Comparison of ENCODE assay signal across 10 cellular contexts in the genomic region with DNA sequence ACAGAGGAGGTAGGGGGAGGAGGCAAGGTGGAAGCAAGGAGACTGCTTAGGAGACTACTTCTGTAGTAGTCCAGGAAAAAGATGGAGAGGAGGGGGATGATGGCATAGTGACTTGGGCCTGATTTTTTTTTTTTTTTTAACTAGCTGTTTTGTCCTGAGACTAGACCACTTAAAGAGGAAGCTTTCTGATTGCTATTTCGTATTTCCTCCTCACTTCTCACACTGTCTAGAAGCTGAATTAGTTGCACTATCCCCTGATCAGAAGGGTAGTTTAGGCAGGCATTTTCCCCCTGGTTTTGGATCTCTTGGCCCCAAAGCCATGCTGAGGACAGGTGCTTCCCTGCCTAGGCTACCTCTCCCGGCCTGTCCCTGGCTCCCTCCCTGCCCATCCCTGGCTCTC. TPM values are rescaled to one million over a fixed set of nuclear protein-coding genes. Genes with fewer than 3 reads are reported as not detected.
DNase-seq lines count a peak whose midpoint lies in the region; ATAC-seq and TF ChIP-seq lines count a peak whose summit lies in the region.
"Had no signal": no experiment of that assay in that cellular context is flagged by ENCODE, and none has a peak within 500 bp of the region (broad histone marks: within the 10 kb centered on the region; RNA-seq: fewer than 3 reads in every experiment).

No MANE protein-coding gene starts in this region.

- H3K9me3 Mint-ChIP-seq in CD8-positive, alpha-beta memory T cell, result no peaks in the 10 kb centered on the region
- H3K9me3 Mint-ChIP-seq in activated naive CD8-positive, alpha-beta T cell treated with anti-CD3 and anti-CD28 coated beads, Interleukin-2, amount 50 U/mL, for 24 hours, result no peaks in the 10 kb centered on the region

- TF ChIP-seq EP300 in upper lobe of left lung (IDR thresholded peaks at IDR 0.05), result no peak

- H3K36me3 ChIP-seq in CD8-positive, alpha-beta memory T cell (ENCODE audit: insufficient read depth, low read length), result no peaks in the 10 kb centered on the region
- H3K36me3 ChIP-seq in neutrophil (no peaks in the 10 kb centered on the region), upper lobe of left lung (no peaks in the 10 kb centered on the region)

- H3K4me1 ChIP-seq in CD8-positive, alpha-beta memory T cell (ENCODE audit: insufficient read depth, low read length), result peaks cover 94% of the 10 kb centered on the region
- H3K4me1 ChIP-seq in neutrophil (ENCODE audit: control insufficient read depth in 1 of 2, insufficient read depth in 1 of 2, low read depth in 1 of 2, low read length in 1 of 2) (peaks cover 14 to 26% of the 10 kb centered on the region in 2 experiments), upper lobe of left lung (peaks cover 44 to 80% (median 61%) of the 10 kb centered on the region in 4 donors)

- no peaks in the 10 kb centered on the region for H3K27me3 Mint-ChIP-seq in CD8-positive, alpha-beta memory T cell
- no peaks in the 10 kb centered on the region for H3K27me3 Mint-ChIP-seq in activated naive CD8-positive, alpha-beta T cell treated with anti-CD3 and anti-CD28 coated beads, Interleukin-2, amount 50 U/mL, for 24 hours

- TF ChIP-seq CTCF in neutrophil (IDR thresholded peaks at IDR 0.05) (no peak), upper lobe of left lung (IDR thresholded peaks at IDR 0.05) (no peak)

- peak overlapping the region; percentile 18 to 90 (median 45) for H3K27ac Mint-ChIP-seq in CD8-positive, alpha-beta memory T cell
- H3K27ac Mint-ChIP-seq in activated naive CD8-positive, alpha-beta T cell treated with anti-CD3 and anti-CD28 coated beads, Interleukin-2, amount 50 U/mL, for 24 hours, result peak overlapping the region; percentile 63

- POLR2A ChIA-PET in CD8-positive, alpha-beta memory T cell (lab: Charles Lee), result no interaction called here

- H3K36me3 Mint-ChIP-seq in CD8-positive, alpha-beta memory T cell, result peaks cover 0 to 11% (median 0%) of the 10 kb centered on the region in 3 donors
- peaks cover 17% of the 10 kb centered on the region for H3K36me3 Mint-ChIP-seq in activated naive CD8-positive, alpha-beta T cell treated with anti-CD3 and anti-CD28 coated beads, Interleukin-2, amount 50 U/mL, for 24 hours (ENCODE audit: low read depth)

- no peak overlapping the region for H3K27ac ChIP-seq in CD8-positive, alpha-beta memory T cell (ENCODE audit: low read depth, low read length)
- H3K27ac ChIP-seq in neutrophil (peak overlapping the region; percentile 75), upper lobe of left lung (peak overlapping the region in 2 of 4 donors; percentile 30 to 33)

- CTCF ChIA-PET in CD8-positive, alpha-beta memory T cell (lab: Charles Lee), result no interaction called here

- H3K4me3 ChIP-seq in CD8-positive, alpha-beta memory T cell (ENCODE audit: low read length), result no peak overlapping the region
- H3K4me3 ChIP-seq in neutrophil (ENCODE audit: low read depth in 1 of 2, low read length in 1 of 2), result no peak overlapping the region
- no peak overlapping the region for H3K4me3 ChIP-seq in upper lobe of left lung
- H3K4me3 ChIP-seq: skin epidermis had no signal

- ATAC-seq in GM21723 (IDR thresholded peaks at IDR 0.05; ENCODE audit: unreplicated experiment) (peak; percentile 43), upper lobe of left lung (ENCODE audit: low FRiP score in 2 of 2) (no peak)
- ATAC-seq in activated naive CD8-positive, alpha-beta T cell treated with anti-CD3 and anti-CD28 coated beads, Interleukin-2, amount 50 U/mL, for 24 hours, result peak; percentile 13

- no peaks in the 10 kb centered on the region for H3K27me3 ChIP-seq in CD8-positive, alpha-beta memory T cell (ENCODE audit: insufficient read depth, low read length, poor library complexity, severe bottlenecking)
- H3K27me3 ChIP-seq in neutrophil, result no peaks in the 10 kb centered on the region
- no peaks in the 10 kb centered on the region for H3K27me3 ChIP-seq in upper lobe of left lung

- peaks cover 81 to 97% (median 91%) of the 10 kb centered on the region in 3 donors for H3K4me1 Mint-ChIP-seq in CD8-positive, alpha-beta memory T cell
- H3K4me1 Mint-ChIP-seq in activated naive CD8-positive, alpha-beta T cell treated with anti-CD3 and anti-CD28 coated beads, Interleukin-2, amount 50 U/mL, for 24 hours, result peaks cover 81% of the 10 kb centered on the region

- no peak for TF ChIP-seq POLR2A in upper lobe of left lung (IDR thresholded peaks at IDR 0.05)

- no peak for DNase-seq in CD8-positive, alpha-beta memory T cell
- DNase-seq in activated naive CD8-positive, alpha-beta T cell treated with anti-CD3 and anti-CD28 coated beads, Interleukin-2, amount 50 U/mL, for 24 hours, result no peak
- DNase-seq in NCI-H526 (lab: John Stamatoyannopoulos, UW), result no peak
- DNase-seq in upper lobe of left lung, result no peak
- DNase-seq in NCI-H146 treated with DMSO at 0.1 percent for 48 hours (lab: John Stamatoyannopoulos, UW; ENCODE audit: unreplicated experiment), result no peak
- DNase-seq: EL, NCI-H1694 had no signal

- no peaks in the 10 kb centered on the region for H3K9me3 ChIP-seq in CD8-positive, alpha-beta memory T cell (ENCODE audit: low read length)
- no peaks in the 10 kb centered on the region for H3K9me3 ChIP-seq in neutrophil
- no peaks in the 10 kb centered on the region for H3K9me3 ChIP-seq in upper lobe of left lung

- peak overlapping the region in 3 of 7 donors; percentile 26 to 44 (median 37) for H3K4me3 Mint-ChIP-seq in CD8-positive, alpha-beta memory T cell
- H3K4me3 Mint-ChIP-seq in activated naive CD8-positive, alpha-beta T cell treated with anti-CD3 and anti-CD28 coated beads, Interleukin-2, amount 50 U/mL, for 24 hours, result no peak overlapping the region

- 44 to 57% methylated on average over 2 of the region's 2 CpGs for WGBS in upper lobe of left lung, 2 donors

RNA-seq across cellular contexts. Expression of gene LARP1, which starts 14.9 kb away (rescaled TPM):
- 100 to 1,000 TPM; 329 to 344 TPM for total RNA-seq in CD8-positive, alpha-beta memory T cell
- 28.4 TPM for polyA plus RNA-seq in CD8-positive, alpha-beta memory T cell
- 100 to 1,000 TPM; 107 to 154 (median 129) TPM for total RNA-seq in upper lobe of left lung

Comparison
In these comparisons a context has a peak if more than half of its experiments do, and no peak if none do; other contexts are left out.
1. ATAC-seq: peak in GM21723 (single experiment) and activated naive CD8-positive, alpha-beta T cell treated with anti-CD3 and anti-CD28 coated beads, Interleukin-2, amount 50 U/mL, for 24 hours (single experiment); none in upper lobe of left lung (0 of 2).